ENCODE assay signal across 5 cellular contexts in the genomic region with DNA sequence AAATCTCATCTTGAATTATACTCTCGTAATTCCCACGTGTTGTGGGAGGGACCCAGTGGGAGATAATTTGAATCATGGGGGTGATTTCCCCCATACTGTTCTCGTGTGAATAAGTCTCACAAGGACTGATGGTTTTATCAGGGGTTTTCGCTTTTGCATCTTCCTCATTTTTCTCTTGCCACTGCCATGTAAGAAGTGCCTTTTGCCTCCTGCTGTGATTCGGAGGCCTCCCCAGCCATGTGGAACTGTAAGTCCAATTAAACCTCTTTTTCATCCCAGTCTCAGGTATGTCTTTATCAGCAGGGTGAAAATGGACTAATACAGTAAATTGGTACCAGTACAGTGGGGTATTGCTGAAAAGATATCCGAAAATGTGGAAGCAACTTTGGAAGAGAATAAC. TPM values are rescaled to one million over a fixed set of nuclear protein-coding genes. Genes with fewer than 3 reads are reported as not detected.
"Had no signal": no experiment of that assay in that cellular context is flagged by ENCODE, and none has a peak within 500 bp of the region (broad histone marks: within the 10 kb centered on the region; RNA-seq: fewer than 3 reads in every experiment).

No MANE protein-coding gene starts in this region.

RNA-seq across cellular contexts. Expression of gene CFAP99, which starts 38.2 kb away (rescaled TPM):
- total RNA-seq: HepG2, HT-29, HT1080, IMR-90 had no signal
- polyA plus RNA-seq: HepG2, IgD-negative memory B cell, IMR-90 had no signal
